ENCODE assay signal across 18 cellular contexts in genomic region chr11:128584253-128584652, GRCh38. TPM values are rescaled to one million over a fixed set of nuclear protein-coding genes. Genes with fewer than 3 reads are reported as not detected.
DNase-seq lines count a peak whose midpoint lies in the region; ATAC-seq, FAIRE-seq and TF ChIP-seq lines count a peak whose summit lies in the region.
"Had no signal": no experiment of that assay in that cellular context is flagged by ENCODE, and none has a peak within 500 bp of the region (broad histone marks: within the 10 kb centered on the region; RNA-seq: fewer than 3 reads in every experiment).

No MANE protein-coding gene starts in this region.

- H3K79me1 ChIP-seq in IMR-90 (ENCODE audit: low read depth in 1 of 2, low read length in 2 of 2) (no peaks in the 10 kb centered on the region), H1 (ENCODE audit: low read depth, low read length) (no peaks in the 10 kb centered on the region)

- peaks cover 4% of the 10 kb centered on the region for H3K4me1 ChIP-seq in IMR-90 (ENCODE audit: control insufficient read depth, insufficient read depth, low read length)
- peaks cover 0 to 35% (median 18%) of the 10 kb centered on the region in 4 experiments for H3K4me1 ChIP-seq in H1 (replicated peaks in 1 of 4; ENCODE audit: control insufficient read depth in 3 of 4, insufficient read depth in 4 of 4, low read length in 3 of 4)
- H3K4me1 ChIP-seq in aorta (ENCODE audit: control insufficient read depth in 1 of 2, insufficient read depth in 2 of 2, low read length in 2 of 2): no peaks in the 10 kb centered on the region
- H3K4me1 ChIP-seq: BE2C had no signal

- H2BK15ac ChIP-seq in IMR-90 (ENCODE audit: low read depth, low read length): no peak overlapping the region
- H2BK15ac ChIP-seq in H1 (ENCODE audit: low read length): no peak overlapping the region

- intact Hi-C loops in IMR-90 (cut with micrococcal nuclease) (no loop called here), aorta (cut with DNase I) (no loop called here)

- H3K27ac Mint-ChIP-seq in activated T-cell treated with anti-CD3 and anti-CD28 coated beads, Interleukin-2, amount 50 U/mL, for 72 hours: peak overlapping the region; percentile 15
- H3K27ac Mint-ChIP-seq in activated T-cell treated with anti-CD3 and anti-CD28 coated beads, Interleukin-2, amount 50 U/mL, for 24 hours: no peak overlapping the region
- H3K27ac Mint-ChIP-seq in stimulated activated effector memory CD8-positive, alpha-beta T cell treated with anti-CD3 and anti-CD28 coated beads, Interleukin-12 subunit alpha, Interleukin-12 subunit beta, amount 100 ng/mL, for 72 hours: peak overlapping the region; percentile 79
- H3K27ac Mint-ChIP-seq: CD4-positive, alpha-beta T cell had no signal

- H4K8ac ChIP-seq in IMR-90 (ENCODE audit: low read depth in 2 of 2, low read length in 2 of 2) (no peak overlapping the region), H1 (ENCODE audit: extremely low read depth, insufficient read depth, low read length) (no peak overlapping the region)

- H3K4me3 ChIP-seq in IMR-90 (ENCODE audit: insufficient read depth, low read depth, low read length) (no peak overlapping the region), H1 (ENCODE audit: extremely low read depth in 1 of 4, insufficient read depth in 2 of 4, low read depth in 3 of 4, low read length in 4 of 4) (peak overlapping the region in 1 of 4 experiments; percentile 48; a peak in 1 of 8 replicates), MG63 (no peak overlapping the region), aorta (ENCODE audit: low read length in 2 of 2) (no peak overlapping the region)
- H3K4me3 ChIP-seq: PC-9 had no signal

- peaks cover 2% of the 10 kb centered on the region; the same call in 1 of the 2 replicates for H3K23me2 ChIP-seq in H1 (ENCODE audit: low read depth, low read length)

- H3K27ac ChIP-seq in IMR-90 (ENCODE audit: insufficient read depth, low read length): no peak overlapping the region
- no peak overlapping the region for H3K27ac ChIP-seq in H1 (ENCODE audit: low read depth, low read length)
- H3K27ac ChIP-seq in aorta (ENCODE audit: low read depth in 1 of 2, low read length in 2 of 2): no peak overlapping the region
- H3K27ac ChIP-seq: PC-9 had no signal

- H2AFZ ChIP-seq in IMR-90 (replicated peaks; ENCODE audit: low read length, poor library complexity) (no peak overlapping the region), H1 (ENCODE audit: low read length) (no peak overlapping the region)
- H2AFZ ChIP-seq: PC-9 had no signal

- CTCF ChIA-PET in IMR-90 (lab: Yijun Ruan, JAX): no interaction called here
- CTCF ChIA-PET in H1 (lab: Charles Lee; ENCODE audit: partially characterized antibody): no interaction called here

- no peaks in the 10 kb centered on the region for H3K9me3 Mint-ChIP-seq in activated T-cell treated with anti-CD3 and anti-CD28 coated beads, Interleukin-2, amount 50 U/mL, for 72 hours
- H3K9me3 Mint-ChIP-seq in activated T-cell treated with anti-CD3 and anti-CD28 coated beads, Interleukin-2, amount 50 U/mL, for 24 hours: no peaks in the 10 kb centered on the region
- H3K9me3 Mint-ChIP-seq in stimulated activated effector memory CD8-positive, alpha-beta T cell treated with anti-CD3 and anti-CD28 coated beads, Interleukin-12 subunit alpha, Interleukin-12 subunit beta, amount 100 ng/mL, for 72 hours: no peaks in the 10 kb centered on the region
- H3K9me3 Mint-ChIP-seq: CD4-positive, alpha-beta T cell had no signal

- no peak overlapping the region for H3K14ac ChIP-seq in IMR-90 (replicated peaks; ENCODE audit: low read depth, low read length)
- no peak overlapping the region for H3K14ac ChIP-seq in H1 (ENCODE audit: insufficient read length)

- no peak overlapping the region for H3K23ac ChIP-seq in IMR-90 (ENCODE audit: low read depth, low read length)
- no peak overlapping the region for H3K23ac ChIP-seq in H1 (ENCODE audit: insufficient read length)

- H3K4ac ChIP-seq in IMR-90 (ENCODE audit: low read depth, low read length): no peak overlapping the region
- no peak overlapping the region for H3K4ac ChIP-seq in H1 (replicated peaks; ENCODE audit: insufficient read length, low read depth, low read length)

- no peak for TF ChIP-seq RAD21 in IMR-90 (IDR thresholded peaks at IDR 0.05; ENCODE audit: low read length)
- no peak for TF ChIP-seq RAD21 in H1 (IDR thresholded peaks at IDR 0.05 in 1 of 2, conservative IDR thresholded peaks at IDR 0.05 in 1 of 2; ENCODE audit: low read depth in 2 of 2, low read length in 2 of 2)

- H3K27me3 ChIP-seq in IMR-90 (ENCODE audit: control insufficient read depth, insufficient read depth, low read length) (peaks cover 4% of the 10 kb centered on the region; the same call in 1 of the 2 replicates), H1 (replicated peaks in 1 of 4; ENCODE audit: control insufficient read depth in 3 of 4, extremely low read depth in 1 of 4, insufficient read depth in 3 of 4, low read length in 3 of 4) (no peaks in the 10 kb centered on the region; a peak in 1 of 7 replicates), MG63 (no peaks in the 10 kb centered on the region), aorta (ENCODE audit: control insufficient read depth in 1 of 2, insufficient read depth in 2 of 2, low read length in 1 of 2) (no peaks in the 10 kb centered on the region)
- H3K27me3 ChIP-seq: BE2C had no signal

- WGBS in IMR-90 (ENCODE audit: extremely low coverage in 2 of 2, insufficient read length in 1 of 2), 2 experiments: no CpG with 5 or more reads among the region's 3 CpGs
- 56% methylated on average over 3 of the region's 3 CpGs; no CpG with 5 or more reads in 1 of the 2 experiments for WGBS in H1 (ENCODE audit: extremely low coverage in 1 of 2, insufficient coverage in 1 of 2, insufficient read length in 1 of 2, insufficient replicate concordance in 2 of 2, low coverage in 1 of 2, low lambda C conversion rate in 2 of 2, missing lambda C conversion rate in 1 of 2), 2 experiments
- 92 to 95% methylated on average over 3 of the region's 3 CpGs for WGBS in aorta, 2 donors

- peak overlapping the region in 1 of 2 donors; percentile 18 for H3K4me3 Mint-ChIP-seq in activated T-cell treated with anti-CD3 and anti-CD28 coated beads, Interleukin-2, amount 50 U/mL, for 72 hours
- no peak overlapping the region for H3K4me3 Mint-ChIP-seq in activated T-cell treated with anti-CD3 and anti-CD28 coated beads, Interleukin-2, amount 50 U/mL, for 24 hours
- no peak overlapping the region for H3K4me3 Mint-ChIP-seq in stimulated activated effector memory CD8-positive, alpha-beta T cell treated with anti-CD3 and anti-CD28 coated beads, Interleukin-12 subunit alpha, Interleukin-12 subunit beta, amount 100 ng/mL, for 72 hours
- H3K4me3 Mint-ChIP-seq: CD4-positive, alpha-beta T cell had no signal

- dilution Hi-C loops in IMR-90 (cut with HindIII; ENCODE audit: low sequenced_read_pairs, unreplicated experiment): no loop called here

- peaks cover 2% of the 10 kb centered on the region; the same call in 1 of the 2 replicates for H3K9me1 ChIP-seq in IMR-90 (ENCODE audit: insufficient read depth, low read length)

- H3K4me1 Mint-ChIP-seq in activated T-cell treated with anti-CD3 and anti-CD28 coated beads, Interleukin-2, amount 50 U/mL, for 72 hours (ENCODE audit: low read depth): peaks cover 72% of the 10 kb centered on the region
- H3K4me1 Mint-ChIP-seq in activated T-cell treated with anti-CD3 and anti-CD28 coated beads, Interleukin-2, amount 50 U/mL, for 24 hours (ENCODE audit: low read depth): peaks cover 53% of the 10 kb centered on the region
- H3K4me1 Mint-ChIP-seq in stimulated activated effector memory CD8-positive, alpha-beta T cell treated with anti-CD3 and anti-CD28 coated beads, Interleukin-12 subunit alpha, Interleukin-12 subunit beta, amount 100 ng/mL, for 72 hours: peaks cover 46% of the 10 kb centered on the region

- no TSS peak for BruUV-seq in IMR-90 (replicated peaks; lab: Mats Ljungman, UMichigan)

- POLR2A ChIA-PET in IMR-90 (lab: Charles Lee; ENCODE audit: unreplicated experiment) (no interaction called here), H1 (lab: Charles Lee; ENCODE audit: partially characterized antibody) (interaction anchor here (1.2 kb wide), 1 partner anchor 14 kb away, joined by 3 read pairs; no protein-coding TSS in a partner anchor)

- no peak overlapping the region for H3K56ac ChIP-seq in IMR-90 (ENCODE audit: extremely low read depth, insufficient read depth, low read length)
- no peak overlapping the region for H3K56ac ChIP-seq in H1 (replicated peaks; ENCODE audit: insufficient read length, low read depth, low read length)

- no peak for FAIRE-seq in H1 (lab: Jason Lieb, UNC)

- H3K36me3 Mint-ChIP-seq in activated T-cell treated with anti-CD3 and anti-CD28 coated beads, Interleukin-2, amount 50 U/mL, for 72 hours (ENCODE audit: insufficient read depth in 2 of 2): no peaks in the 10 kb centered on the region
- no peaks in the 10 kb centered on the region for H3K36me3 Mint-ChIP-seq in activated T-cell treated with anti-CD3 and anti-CD28 coated beads, Interleukin-2, amount 50 U/mL, for 24 hours (ENCODE audit: low read depth)
- no peaks in the 10 kb centered on the region for H3K36me3 Mint-ChIP-seq in stimulated activated effector memory CD8-positive, alpha-beta T cell treated with anti-CD3 and anti-CD28 coated beads, Interleukin-12 subunit alpha, Interleukin-12 subunit beta, amount 100 ng/mL, for 72 hours

- H3K9ac ChIP-seq in IMR-90 (ENCODE audit: low read depth, low read length) (no peak overlapping the region), H1 (replicated peaks in 1 of 4; ENCODE audit: extremely low read depth in 1 of 4, low read depth in 3 of 4, low read length in 3 of 4) (no peak overlapping the region)

- H2AK5ac ChIP-seq in IMR-90 (ENCODE audit: low read depth, low read length) (0 out of 2 replicates have a peak overlapping the region, but pooled peaks have one; percentile 46), H1 (ENCODE audit: low read depth, low read length) (no peak overlapping the region)

- no peak for TF ChIP-seq EP300 in H1 (IDR thresholded peaks at IDR 0.05; ENCODE audit: borderline replicate concordance in 1 of 2, low read depth in 2 of 2, low read length in 2 of 2)

- in situ Hi-C loops in IMR-90 (cut with MboI; ENCODE audit: low sequenced_read_pairs): no loop called here

- H4K5ac ChIP-seq in IMR-90 (ENCODE audit: low read depth, low read length) (no peak overlapping the region), H1 (ENCODE audit: insufficient read length, low read depth, low read length) (no peak overlapping the region)

- DNase-seq in activated T-cell treated with anti-CD3 and anti-CD28 coated beads, Interleukin-2, amount 50 U/mL, for 72 hours: no peak
- DNase-seq in activated T-cell treated with anti-CD3 and anti-CD28 coated beads, Interleukin-2, amount 50 U/mL, for 24 hours: no peak
- DNase-seq in IMR-90: no peak
- no peak for DNase-seq in H1 (ENCODE audit: low read depth in 1 of 2, low spot score in 2 of 2)
- DNase-seq in stimulated activated effector memory CD8-positive, alpha-beta T cell treated with anti-CD3 and anti-CD28 coated beads, Interleukin-12 subunit alpha, Interleukin-12 subunit beta, amount 100 ng/mL, for 72 hours (ENCODE audit: low spot score in 2 of 2): no peak
- no peak for DNase-seq in MG63
- DNase-seq in aorta: no peak
- no peak for DNase-seq in SIG-M5 treated with dmso at 0.1 percent for 504 hours (lab: John Stamatoyannopoulos, UW; ENCODE audit: unreplicated experiment)
- DNase-seq: 8988T; BE2C; CD4-positive, alpha-beta T cell; KG1; NCI-H1436; NCI-H2029 treated with DMSO at 0.1 percent for 48 hours; NCI-H510A; NCI-H82; PC-9 had no signal

- H3K18ac ChIP-seq in IMR-90 (ENCODE audit: low read depth, low read length) (no peak overlapping the region), H1 (ENCODE audit: extremely low read depth, low read length) (no peak overlapping the region; the same call in 1 of the 2 replicates)

- TF ChIP-seq CTCF in IMR-90 (conservative IDR thresholded peaks at IDR 0.05; ENCODE audit: low read depth, low read length) (no peak), H1 (IDR thresholded peaks at IDR 0.05; ENCODE audit: control extremely low read depth in 1 of 3, insufficient read depth in 1 of 3, low read depth in 1 of 3, low read length in 3 of 3) (no peak)

- H2BK5ac ChIP-seq in IMR-90 (ENCODE audit: low read depth, low read length, poor library complexity, severe bottlenecking): no peak overlapping the region
- H2BK5ac ChIP-seq in H1 (ENCODE audit: low read depth, low read length): no peak overlapping the region

- H3K36me3 ChIP-seq in IMR-90 (ENCODE audit: control insufficient read depth, insufficient read depth, low read length) (no peaks in the 10 kb centered on the region), H1 (ENCODE audit: control insufficient read depth in 2 of 4, insufficient read depth in 4 of 4, low read length in 3 of 4) (no peaks in the 10 kb centered on the region), MG63 (no peaks in the 10 kb centered on the region), aorta (ENCODE audit: control insufficient read depth in 1 of 2, insufficient read depth in 2 of 2, low read length in 1 of 2) (no peaks in the 10 kb centered on the region)
- H3K36me3 ChIP-seq: BE2C had no signal

- H3K9me3 ChIP-seq in IMR-90 (ENCODE audit: control insufficient read depth, insufficient read depth, low read length): no peaks in the 10 kb centered on the region
- no peaks in the 10 kb centered on the region for H3K9me3 ChIP-seq in H1 (ENCODE audit: insufficient read depth in 2 of 2, low read depth in 1 of 2, low read length in 1 of 2)
- H3K9me3 ChIP-seq in MG63: no peaks in the 10 kb centered on the region
- H3K9me3 ChIP-seq in aorta (ENCODE audit: control insufficient read depth, low read length): no peaks in the 10 kb centered on the region
- H3K9me3 ChIP-seq: BE2C had no signal

- H4K91ac ChIP-seq in IMR-90 (ENCODE audit: insufficient read depth, low read depth, low read length): no peak overlapping the region
- no peak overlapping the region for H4K91ac ChIP-seq in H1 (replicated peaks; ENCODE audit: insufficient read length, low read length)

- TF ChIP-seq POLR2A in IMR-90 (IDR thresholded peaks at IDR 0.05; ENCODE audit: low read depth, low read length): no peak
- TF ChIP-seq POLR2A in H1 (IDR thresholded peaks at IDR 0.05; ENCODE audit: control extremely low read depth in 1 of 2, low read depth in 2 of 2, low read length in 2 of 2): no peak

- no peak overlapping the region for H2AK9ac ChIP-seq in IMR-90 (replicated peaks; ENCODE audit: low read depth, low read length, poor library complexity)

- H3K27me3 Mint-ChIP-seq in activated T-cell treated with anti-CD3 and anti-CD28 coated beads, Interleukin-2, amount 50 U/mL, for 72 hours (ENCODE audit: low read depth): no peaks in the 10 kb centered on the region
- no peaks in the 10 kb centered on the region for H3K27me3 Mint-ChIP-seq in activated T-cell treated with anti-CD3 and anti-CD28 coated beads, Interleukin-2, amount 50 U/mL, for 24 hours
- H3K27me3 Mint-ChIP-seq: CD4-positive, alpha-beta T cell had no signal

- H3K79me2 ChIP-seq in H1 (ENCODE audit: control insufficient read depth in 1 of 2, insufficient read depth in 2 of 2, low read length in 2 of 2): peaks cover 0 to 46% of the 10 kb centered on the region in 2 experiments; a peak in 3 of 4 replicates

- no peak overlapping the region for H2BK12ac ChIP-seq in H1 (ENCODE audit: low read depth, low read length)

- no peak overlapping the region for H3K4me2 ChIP-seq in IMR-90 (ENCODE audit: low read depth, low read length)
- H3K4me2 ChIP-seq in H1 (ENCODE audit: insufficient read depth in 1 of 2, low read depth in 2 of 2, low read length in 2 of 2): peak overlapping the region; percentile 59 to 60; a peak in 2 of 4 replicates
- H3K4me2 ChIP-seq: PC-9 had no signal

- H2BK120ac ChIP-seq in IMR-90 (ENCODE audit: low read depth, low read length): no peak overlapping the region
- H2BK120ac ChIP-seq in H1 (replicated peaks; ENCODE audit: low read depth, low read length): no peak overlapping the region

- H4K20me1 ChIP-seq in IMR-90 (ENCODE audit: insufficient read depth, low read length) (no peaks in the 10 kb centered on the region), H1 (replicated peaks in 1 of 2; ENCODE audit: control insufficient read depth in 1 of 2, insufficient read depth in 2 of 2, low read length in 2 of 2) (no peaks in the 10 kb centered on the region)

- H2BK20ac ChIP-seq in IMR-90 (ENCODE audit: low read depth, low read length) (no peak overlapping the region), H1 (ENCODE audit: low read length) (0 out of 2 replicates have a peak overlapping the region, but pooled peaks have one; percentile 40)

- no peak for ATAC-seq in activated T-cell treated with anti-CD3 and anti-CD28 coated beads, Interleukin-2, amount 50 U/mL, for 72 hours (replicated peaks in 1 of 2)
- ATAC-seq in IMR-90 (ENCODE audit: low read depth): no peak
- ATAC-seq in stimulated activated effector memory CD8-positive, alpha-beta T cell treated with anti-CD3 and anti-CD28 coated beads, Interleukin-12 subunit alpha, Interleukin-12 subunit beta, amount 100 ng/mL, for 72 hours: no peak
- ATAC-seq in aorta (ENCODE audit: low FRiP score): no peak
- ATAC-seq: HCT116 had no signal

RNA-seq across cellular contexts. Expression of gene ETS1, which starts 3.1 kb away (rescaled TPM):
- 100 to 1,000 TPM; 713 to 736 TPM for total RNA-seq in activated T-cell treated with anti-CD3 and anti-CD28 coated beads, Interleukin-2, amount 50 U/mL, for 72 hours
- total RNA-seq in IMR-90 (2012; rRNA removed) (56.3 and 60.3 TPM in 2 replicates), aorta (100 to 1,000 TPM; 119 to 125 TPM)
- polyA plus RNA-seq in IMR-90 (2012; rRNA removed) (41.2 and 43.6 TPM in 2 replicates), H1 (2011; rRNA removed) (10.0 and 10.7 TPM in 2 replicates), aorta (10 to 100 TPM; 17.8 to 20.3 TPM)
- polyA plus RNA-seq in IMR-90 (2012; cell fraction: cytosol; rRNA removed): 19.0 and 24.4 TPM in 2 replicates
- polyA plus RNA-seq in IMR-90 (2012; cell fraction: nucleus; rRNA removed; ENCODE audit: low replicate concordance): 13.4 and 42.1 TPM in 2 replicates
- 33.7 and 35.3 TPM in 2 replicates for total RNA-seq in H1 (2021; fragmentation: NEBNext Ultra II Directional; extraction: Animal tissue kit (Norgen Biotek cat#: 25700))
- polyA plus RNA-seq in H1 (2011; cell fraction: cytosol; rRNA removed): 10.7 TPM
- polyA plus RNA-seq in H1 (2011; cell fraction: nucleus; rRNA removed): 9.4 TPM
- 10.8 to 21.3 TPM (median 13.8 TPM) in 4 replicates for polyA plus RNA-seq in H1 (2012, experiment 1 of 2)
- 2.2 TPM for polyA plus RNA-seq in H1 (2012, experiment 2 of 2)
- polyA plus RNA-seq in H1 (2013, experiment 1 of 2): 19.4 TPM
- polyA plus RNA-seq in H1 (2013, experiment 2 of 2): 18.6 TPM
- 23.9 and 26.2 TPM in 2 replicates for polyA minus RNA-seq in H1 (2011; rRNA and poly(A)+ RNA removed)
- polyA minus RNA-seq in H1 (2011; cell fraction: cytosol; rRNA and poly(A)+ RNA removed): 8.1 TPM
- 26.0 TPM for polyA minus RNA-seq in H1 (2011; cell fraction: nucleus; rRNA and poly(A)+ RNA removed)
- total RNA-seq in MG63 (2014; rRNA removed; shearing (Covaris generic); ENCODE audit: low replicate concordance): 69.8 and 70.5 TPM in 2 replicates
